ENCODE assay signal across 8 cellular contexts in the genomic region with DNA sequence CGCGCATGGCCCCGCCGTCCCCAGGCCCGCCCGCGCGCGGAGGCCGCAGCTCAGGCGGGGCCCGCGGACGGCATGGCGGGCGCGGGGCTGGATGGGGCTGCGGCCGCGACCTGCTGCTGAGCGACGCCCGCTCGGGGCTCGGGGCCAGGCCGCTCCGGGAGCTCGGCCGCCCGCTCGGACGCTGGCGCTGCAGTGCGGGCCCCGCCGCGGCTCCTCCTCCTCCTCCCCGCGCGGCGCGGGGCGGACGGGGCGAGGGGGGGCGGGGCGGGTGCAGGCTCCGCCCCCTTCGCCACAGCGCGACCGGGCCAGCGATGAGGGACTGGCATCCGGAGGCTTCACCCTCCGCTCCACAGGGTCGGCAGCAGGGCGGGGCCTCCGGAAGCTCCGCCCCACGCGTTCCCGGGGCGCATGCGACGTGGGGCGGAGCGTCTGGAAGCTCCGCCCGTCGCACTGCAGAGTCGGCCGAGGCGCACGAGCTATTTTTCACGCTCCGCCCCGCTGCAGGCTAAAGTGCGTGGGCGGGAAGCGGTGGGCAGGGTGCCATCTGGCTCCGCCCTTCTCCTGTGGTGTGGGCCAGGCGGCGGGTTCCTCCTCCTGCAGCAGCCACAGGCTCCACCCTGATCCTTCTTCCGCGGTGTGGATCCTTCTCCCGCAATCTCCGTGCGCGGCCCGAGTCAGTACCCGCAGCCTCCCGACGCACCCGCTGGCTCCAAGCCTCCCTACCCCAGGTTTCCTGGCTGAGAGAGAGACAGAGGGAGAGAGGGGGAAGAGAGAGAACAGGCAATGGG. TPM values are rescaled to one million over a fixed set of nuclear protein-coding genes. Genes with fewer than 3 reads are reported as not detected.
DNase-seq lines count a peak whose midpoint lies in the region; ATAC-seq and TF ChIP-seq lines count a peak whose summit lies in the region.
"Not testable (repeated sequence)": the region's sequence is repeated elsewhere in the genome, so short reads cannot be mapped to it uniquely, and the experiment has no call there.

A gene (minus strand): TSS at position 196 of the 788 bp plus-strand sequence. CDS start 209 bp downstream, outside the sequence.

- DNase-seq in AG09319 (ENCODE audit: extremely low read depth, low read depth) (peak; percentile 90), NCI-H2029 (lab: John Stamatoyannopoulos, UW) (peak; percentile 73), T follicular helper cell (ENCODE audit: low read depth) (peak; percentile 97), activated gamma-delta T cell treated with Interleukin-2 at 50 U/mL for 16 hours (peak; percentile 98), mesenteric fat pad (ENCODE audit: low spot score) (peak; percentile 99)
- DNase-seq in stimulated activated CD4-positive, alpha-beta T cell treated with anti-CD3 and anti-CD28 coated beads, Interleukin-4, amount 100 ng/mL, for 24 hours = peak; percentile 98

- ATAC-seq in GM21423 (IDR thresholded peaks at IDR 0.05; ENCODE audit: unreplicated experiment) (peak; percentile 56), esophagus mucosa (peak; percentile 84)

- TF ChIP-seq CTCF in AG09319 (IDR thresholded peaks at IDR 0.05; ENCODE audit: low read depth, low read length) = not testable (repeated sequence)

RNA-seq across cellular contexts. Expression of the gene that starts here (rescaled TPM):
- total RNA-seq in esophagus mucosa (34.8 TPM), mesenteric fat pad (99.4 TPM)

Comparison
In these comparisons a context has a peak if more than half of its experiments do, and no peak if none do; other contexts are left out.
1. Peak in every context shown above with its lines: DNase-seq and ATAC-seq.